19 cellular contexts compared by ENCODE assay signal in genomic region chr19:29378126-29378525, GRCh38.
DNase-seq lines count a peak whose midpoint lies in the region; ATAC-seq and TF ChIP-seq lines count a peak whose summit lies in the region.
"Had no signal": no experiment of that assay in that cellular context is flagged by ENCODE, and none has a peak within 500 bp of the region (broad histone marks: within the 10 kb centered on the region; RNA-seq: fewer than 3 reads in every experiment).

No MANE protein-coding gene starts in this region.

- H3K9me3 ChIP-seq in colonic mucosa: no peaks in the 10 kb centered on the region
- H3K9me3 ChIP-seq in lower lobe of right lung: no peaks in the 10 kb centered on the region

- TF ChIP-seq CTCF in colonic mucosa (IDR thresholded peaks at IDR 0.05) (no peak), lower lobe of right lung (IDR thresholded peaks at IDR 0.05) (no peak)

- H3K36me3 ChIP-seq in colonic mucosa: no peaks in the 10 kb centered on the region
- H3K36me3 ChIP-seq in lower lobe of right lung: no peaks in the 10 kb centered on the region

- no peaks in the 10 kb centered on the region for H3K27me3 ChIP-seq in colonic mucosa
- peaks cover 19% of the 10 kb centered on the region for H3K27me3 ChIP-seq in lower lobe of right lung (ENCODE audit: low read depth)

- peak; percentile 17 for DNase-seq in activated CD8-positive, alpha-beta memory T cell treated with anti-CD3 and anti-CD28 coated beads for 24 hours
- DNase-seq in activated CD8-positive, alpha-beta memory T cell treated with anti-CD3 and anti-CD28 coated beads, Interleukin-2, amount 50 U/mL, for 4 hours: no peak
- peak; percentile 6 for DNase-seq in colonic mucosa
- peak; percentile 8 for DNase-seq in lower lobe of right lung
- peak; percentile 12 for DNase-seq in ureter (ENCODE audit: low spot score)
- DNase-seq in left colon: no peak
- DNase-seq in NCI-H774 (lab: John Stamatoyannopoulos, UW): no peak
- DNase-seq: DMS 273 treated with DMSO at 0.1 percent for 48 hours, DND-41, Karpas-422, NCI-H1048, NCI-H1436, NCI-H2029, NCI-H345, NCI-H524 treated with DMSO at 0.1 percent for 48 hours, PC-3, RPMI8226 had no signal

- H3K27ac ChIP-seq in colonic mucosa (no peak overlapping the region), lower lobe of right lung (no peak overlapping the region)
- H3K27ac ChIP-seq: HL-60 had no signal

- H3K4me1 ChIP-seq in colonic mucosa: no peaks in the 10 kb centered on the region
- H3K4me1 ChIP-seq in lower lobe of right lung: no peaks in the 10 kb centered on the region

- H3K4me3 ChIP-seq in colonic mucosa (no peak overlapping the region), lower lobe of right lung (no peak overlapping the region)

- intact Hi-C loops in colonic mucosa (cut with DNase I): no loop called here
- intact Hi-C loops in lower lobe of right lung (cut with DNase I): no loop called here
- intact Hi-C loops in left colon (cut with DNase I, micrococcal nuclease): no loop called here

- ATAC-seq in lower lobe of right lung (no peak), left colon (no peak), esophagus mucosa (no peak)
- ATAC-seq: PC-3 had no signal

- H3K9ac ChIP-seq in colonic mucosa (ENCODE audit: low read depth in 2 of 2, low read length in 2 of 2): no peak overlapping the region

Comparison
In these comparisons a context has a peak if more than half of its experiments do, and no peak if none do; other contexts are left out.
1. DNase-seq: peak in activated CD8-positive, alpha-beta memory T cell treated with anti-CD3 and anti-CD28 coated beads for 24 hours (single experiment), colonic mucosa (single experiment), lower lobe of right lung (single experiment) and ureter (single experiment); none in activated CD8-positive, alpha-beta memory T cell treated with anti-CD3 and anti-CD28 coated beads, Interleukin-2, amount 50 U/mL, for 4 hours (single experiment), left colon (0 of 2) and NCI-H774 (single experiment).